In the genomic region with DNA sequence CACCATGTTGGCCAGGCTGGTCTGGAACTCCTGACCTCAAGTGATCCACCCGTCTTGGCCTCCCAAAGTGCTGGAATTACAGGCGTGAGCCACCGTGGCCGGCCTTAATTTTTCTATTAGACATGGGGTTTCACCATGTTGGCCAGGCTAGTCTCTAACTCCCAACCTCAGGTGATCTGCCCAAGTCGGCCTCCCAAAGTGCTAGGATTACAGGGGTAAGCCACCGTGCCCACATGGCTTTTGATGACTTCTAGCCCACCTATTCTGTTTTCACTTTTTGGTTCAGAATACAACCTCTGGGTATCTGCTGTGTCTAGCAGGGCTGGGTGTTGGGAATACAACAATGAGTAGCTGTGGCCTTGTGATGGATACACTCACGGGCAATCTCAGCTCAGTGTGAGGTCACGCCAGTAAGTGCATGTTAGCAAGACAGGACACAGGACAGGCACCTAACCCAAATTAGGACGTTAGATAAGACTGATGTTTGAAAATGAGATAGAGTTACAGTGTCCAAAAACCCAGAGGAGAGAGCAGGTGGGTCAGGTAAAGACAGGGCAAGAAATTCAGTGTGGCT, we compare ENCODE assay signal across 23 cellular contexts. TPM values are rescaled to one million over a fixed set of nuclear protein-coding genes. Genes with fewer than 3 reads are reported as not detected.
DNase-seq lines count a peak whose midpoint lies in the region; ATAC-seq, FAIRE-seq and TF ChIP-seq lines count a peak whose summit lies in the region.
"Had no signal": no experiment of that assay in that cellular context is flagged by ENCODE, and none has a peak within 500 bp of the region (broad histone marks: within the 10 kb centered on the region; RNA-seq: fewer than 3 reads in every experiment).

No MANE protein-coding gene starts in this region.

- no peak for TF ChIP-seq EP300 in GM12878 (IDR thresholded peaks at IDR 0.05; ENCODE audit: borderline replicate concordance in 1 of 2, control insufficient read depth in 1 of 2, low read depth in 2 of 2, low read length in 2 of 2)

- no peak for TF ChIP-seq POLR2A in GM12878 (IDR thresholded peaks at IDR 0.05; ENCODE audit: low read depth, low read length)

- H3K9me3 Mint-ChIP-seq in activated naive CD4-positive, alpha-beta T cell treated with anti-CD3 and anti-CD28 coated beads, Interleukin-2, amount 50 U/mL, for 24 hours, result no peaks in the 10 kb centered on the region
- H3K9me3 Mint-ChIP-seq: IgD-negative memory B cell, immature natural killer cell, nephron, type B pancreatic cell had no signal

- no peaks in the 10 kb centered on the region for H3K27me3 ChIP-seq in GM12878 (replicated peaks in 1 of 2; ENCODE audit: control insufficient read depth in 2 of 2, insufficient read depth in 2 of 2, low read length in 1 of 2)
- H3K27me3 ChIP-seq in right cardiac atrium (ENCODE audit: control insufficient read depth, insufficient read depth), result no peaks in the 10 kb centered on the region
- no peaks in the 10 kb centered on the region for H3K27me3 ChIP-seq in skeletal muscle tissue (ENCODE audit: control insufficient read depth in 3 of 3, insufficient read depth in 3 of 3, low read length in 3 of 3)
- H3K27me3 ChIP-seq: body of pancreas had no signal

- H4K20me1 ChIP-seq in GM12878 (ENCODE audit: control insufficient read depth, insufficient read depth), result no peaks in the 10 kb centered on the region

- peak overlapping the region; percentile 3 for H3K27ac Mint-ChIP-seq in activated naive CD4-positive, alpha-beta T cell treated with anti-CD3 and anti-CD28 coated beads, Interleukin-2, amount 50 U/mL, for 24 hours
- H3K27ac Mint-ChIP-seq: nephron, type B pancreatic cell had no signal

- H3K79me2 ChIP-seq in GM12878 (ENCODE audit: control insufficient read depth, insufficient read depth, low read length), result no peaks in the 10 kb centered on the region
- H3K79me2 ChIP-seq: parathyroid adenoma had no signal

- H3K4me3 ChIP-seq in GM12878 (no peak overlapping the region), right cardiac atrium (ENCODE audit: low read length) (no peak overlapping the region), skeletal muscle tissue (ENCODE audit: low read length in 3 of 3) (peak overlapping the region in 2 of 3 donors; percentile 4 to 35)
- H3K4me3 ChIP-seq: body of pancreas, HAP-1 had no signal

- no peak for DNase-seq in activated naive CD4-positive, alpha-beta T cell treated with Interleukin-2 at 50 U/mL for 16 hours
- DNase-seq in GM12878 (ENCODE audit: low read depth, low spot score) (no peak), right cardiac atrium (no peak), NCI-H2107 treated with DMSO at 0.1 percent for 48 hours (lab: John Stamatoyannopoulos, UW; ENCODE audit: unreplicated experiment) (no peak)
- DNase-seq: 8988T; activated CD4-positive, CD25-positive, alpha-beta regulatory T cell treated with anti-CD3 and anti-CD28 coated beads, Interleukin-2, amount 50 U/mL, for 72 hours; activated gamma-delta T cell; activated T-cell treated with anti-CD3 and anti-CD28 coated beads, Interleukin-2, amount 50 U/mL, for 1 hour; AML-193; effector CD4-positive, alpha-beta T cell; hippocampal formation; immature natural killer cell had no signal

- intact Hi-C loops in GM12878 (cut with micrococcal nuclease; ENCODE audit: unreplicated experiment), result no loop called here
- intact Hi-C loops in right cardiac atrium (cut with DNase I), result no loop called here

- H3K36me3 ChIP-seq in GM12878 (ENCODE audit: control insufficient read depth in 2 of 2, insufficient read depth in 2 of 2, low read length in 1 of 2) (no peaks in the 10 kb centered on the region), skeletal muscle tissue (ENCODE audit: control insufficient read depth in 3 of 3, insufficient read depth in 3 of 3, low read length in 3 of 3) (peaks cover 0 to 2% (median 0%) of the 10 kb centered on the region in 3 donors)
- H3K36me3 ChIP-seq: HAP-1 had no signal

- no peak overlapping the region for H3K4me2 ChIP-seq in GM12878 (ENCODE audit: control insufficient read depth, insufficient read depth)

- H3K4me1 Mint-ChIP-seq in activated naive CD4-positive, alpha-beta T cell treated with anti-CD3 and anti-CD28 coated beads, Interleukin-2, amount 50 U/mL, for 24 hours, result no peaks in the 10 kb centered on the region
- H3K4me1 Mint-ChIP-seq: nephron had no signal

- H3K9ac ChIP-seq in GM12878 (ENCODE audit: control insufficient read depth, insufficient read depth, low read length) (no peak overlapping the region), skeletal muscle tissue (ENCODE audit: low read depth in 1 of 3, low read length in 3 of 3) (peak overlapping the region in 1 of 3 donors; percentile 54)
- H3K9ac ChIP-seq: parathyroid adenoma had no signal

- no peak overlapping the region for H3K4me3 Mint-ChIP-seq in activated naive CD4-positive, alpha-beta T cell treated with anti-CD3 and anti-CD28 coated beads, Interleukin-2, amount 50 U/mL, for 24 hours
- H3K4me3 Mint-ChIP-seq: IgD-negative memory B cell, immature natural killer cell, nephron, type B pancreatic cell had no signal

- no peaks in the 10 kb centered on the region for H3K4me1 ChIP-seq in GM12878 (ENCODE audit: control insufficient read depth, insufficient read depth, low read length)
- H3K4me1 ChIP-seq in right cardiac atrium (ENCODE audit: control insufficient read depth, insufficient read depth, low read length), result peaks cover 14% of the 10 kb centered on the region
- H3K4me1 ChIP-seq in skeletal muscle tissue (ENCODE audit: control insufficient read depth in 3 of 3, insufficient read depth in 3 of 3, low read length in 3 of 3), result peaks cover 10 to 17% (median 14%) of the 10 kb centered on the region in 3 donors
- H3K4me1 ChIP-seq: HAP-1 had no signal

- WGBS in GM12878 (ENCODE audit: insufficient coverage, insufficient replicate concordance, low lambda C conversion rate, missing lambda C conversion rate), result 82% methylated on average over 9 of the region's 9 CpGs
- WGBS in right cardiac atrium, result 83% methylated on average over 9 of the region's 9 CpGs

- ATAC-seq in GM12878 (no peak), right cardiac atrium (peak; percentile 3 to 23), GM19397 (IDR thresholded peaks at IDR 0.05; ENCODE audit: unreplicated experiment) (no peak), GM18868 (IDR thresholded peaks at IDR 0.05; ENCODE audit: unreplicated experiment) (no peak)

- no peaks in the 10 kb centered on the region for H3K27me3 Mint-ChIP-seq in activated naive CD4-positive, alpha-beta T cell treated with anti-CD3 and anti-CD28 coated beads, Interleukin-2, amount 50 U/mL, for 24 hours
- H3K27me3 Mint-ChIP-seq: IgD-negative memory B cell, type B pancreatic cell had no signal

- no peak overlapping the region for H2AFZ ChIP-seq in GM12878 (ENCODE audit: control insufficient read depth, low read depth, low read length)
- H2AFZ ChIP-seq: parathyroid adenoma had no signal

- in situ Hi-C loops in GM12878 (cut with MboI), result no loop called here

- RAD21 ChIA-PET in GM12878 (lab: Charles Lee; ENCODE audit: unreplicated experiment), result no interaction called here

- SMC1A ChIA-PET in GM12878 (lab: Charles Lee; ENCODE audit: uncharacterized antibody, unreplicated experiment), result interaction anchor here (0.7 to 0.8 kb wide), 3 partner anchors 16 to 52 kb away, joined by 3 read pairs; no protein-coding TSS in a partner anchor

- H3K9me3 ChIP-seq in GM12878 (replicated peaks; ENCODE audit: control insufficient read depth, insufficient read depth, low read length) (no peaks in the 10 kb centered on the region), right cardiac atrium (ENCODE audit: control insufficient read depth, low read length) (no peaks in the 10 kb centered on the region), skeletal muscle tissue (ENCODE audit: control insufficient read depth in 3 of 3, low read length in 3 of 3) (peaks cover 0 to 2% (median 0%) of the 10 kb centered on the region in 3 donors)
- H3K9me3 ChIP-seq: body of pancreas, HAP-1 had no signal

- H3K36me3 Mint-ChIP-seq in activated naive CD4-positive, alpha-beta T cell treated with anti-CD3 and anti-CD28 coated beads, Interleukin-2, amount 50 U/mL, for 24 hours, result peaks cover 2% of the 10 kb centered on the region
- H3K36me3 Mint-ChIP-seq: immature natural killer cell, type B pancreatic cell had no signal

- no peak for TF ChIP-seq RAD21 in GM12878 (IDR thresholded peaks at IDR 0.05; ENCODE audit: insufficient read depth, low read depth, low read length)

- CTCF ChIA-PET in GM12878 (lab: Yijun Ruan, JAX), result interaction anchor here (1.8 kb wide), 1 partner anchor 49 kb away, joined by 7 read pairs; no protein-coding TSS in a partner anchor

- no peak for FAIRE-seq in GM12878 (lab: Jason Lieb, UNC)

- POLR2A ChIA-PET in GM12878 (lab: Charles Lee), result interaction anchor here (0.6 to 0.7 kb wide), 2 partner anchors 138 to 379 kb away, joined by 4 to 6 read pairs; no protein-coding TSS in a partner anchor

- no peak for TF ChIP-seq CTCF in GM12878 (IDR thresholded peaks at IDR 0.05 in 2 of 3, conservative IDR thresholded peaks at IDR 0.05 in 1 of 3; ENCODE audit: control insufficient read depth in 2 of 3, extremely low read depth in 1 of 3, insufficient read depth in 1 of 3, low read depth in 3 of 3, low read length in 3 of 3)

- no TSS peak for BruUV-seq in GM12878 (replicated peaks; lab: Mats Ljungman, UMichigan)

- no peak overlapping the region for H3K27ac ChIP-seq in GM12878 (ENCODE audit: control insufficient read depth, insufficient read depth)
- no peak overlapping the region for H3K27ac ChIP-seq in right cardiac atrium (ENCODE audit: low read length)
- H3K27ac ChIP-seq in skeletal muscle tissue (ENCODE audit: low read depth, low read length), result peak overlapping the region; percentile 43
- H3K27ac ChIP-seq: HL-60, parathyroid adenoma had no signal

RNA-seq across cellular contexts. Expression of gene YWHAE, which starts 14.1 kb away (rescaled TPM):
- 188 and 201 TPM in 2 replicates for total RNA-seq in GM12878 (2013; cell fraction: nucleolus; rRNA removed)
- 189 and 192 TPM in 2 replicates for total RNA-seq in GM12878 (2014; rRNA removed)
- 250 and 257 TPM in 2 replicates for total RNA-seq in GM12878 (2014; rRNA removed; fragmentation: Illumina TruSeq; extraction: Trizol)
- 452 and 460 TPM in 2 replicates for total RNA-seq in GM12878 (2021)
- 194 TPM for polyA plus RNA-seq in GM12878 (2011; ENCODE audit: low read depth)
- 651 and 809 TPM in 2 replicates for polyA plus RNA-seq in GM12878 (2011; rRNA removed)
- polyA plus RNA-seq in GM12878 (2011; cell fraction: cytosol; rRNA removed), result 448 and 455 TPM in 2 replicates
- polyA plus RNA-seq in GM12878 (2011; cell fraction: nucleus; rRNA removed), result 177 and 272 TPM in 2 replicates
- polyA plus RNA-seq in GM12878 (2012), result 300 and 352 TPM in 2 replicates
- 487 and 489 TPM in 2 replicates for polyA plus RNA-seq in GM12878 (2014; fragmentation: Illumina TruSeq; extraction: Trizol)
- polyA plus RNA-seq in GM12878 (2014; fragmentation: Nextera tagmentation; extraction: Ambion mirVana), result 100 to 1,000 TPM; 369 to 425 TPM
- polyA plus RNA-seq in GM12878 (2014; rRNA removed), result 427 and 526 TPM in 2 replicates
- 100 to 1,000 TPM; 611 to 616 TPM for polyA plus RNA-seq in GM12878 (2016; fragmentation: Nextera tagmentation; extraction: Ambion mirVana)
- 509 and 565 TPM in 2 replicates for polyA minus RNA-seq in GM12878 (2011; rRNA and poly(A)+ RNA removed)
- 285 and 303 TPM in 2 replicates for polyA minus RNA-seq in GM12878 (2011; cell fraction: cytosol; rRNA and poly(A)+ RNA removed)
- polyA minus RNA-seq in GM12878 (2011; cell fraction: nucleus; rRNA and poly(A)+ RNA removed), result 71.7 and 98.4 TPM in 2 replicates
- total RNA-seq in right cardiac atrium, result 100 to 1,000 TPM; 484 to 570 (median 535) TPM
- 366 TPM for polyA plus RNA-seq in right cardiac atrium
- total RNA-seq in skeletal muscle tissue, result 280 TPM

RNA-seq across cellular contexts. Expression of gene CRK, which starts 41.9 kb away (rescaled TPM):
- total RNA-seq in GM12878 (2013; cell fraction: nucleolus; rRNA removed), result 23.8 and 24.9 TPM in 2 replicates
- total RNA-seq in GM12878 (2014; rRNA removed) (21.2 and 24.0 TPM in 2 replicates), GM12878 (2014; rRNA removed; fragmentation: Illumina TruSeq; extraction: Trizol) (20.6 and 21.3 TPM in 2 replicates), GM12878 (2021) (20.4 and 21.1 TPM in 2 replicates), right cardiac atrium (10 to 100 TPM; 33.9 to 44.8 (median 38.9) TPM), skeletal muscle tissue (42.8 TPM)
- 4.2 TPM for polyA plus RNA-seq in GM12878 (2011; ENCODE audit: low read depth)
- polyA plus RNA-seq in GM12878 (2011; rRNA removed) (23.8 and 26.8 TPM in 2 replicates), GM12878 (2014; fragmentation: Illumina TruSeq; extraction: Trizol) (19.9 and 21.8 TPM in 2 replicates), GM12878 (2014; fragmentation: Nextera tagmentation; extraction: Ambion mirVana) (10 to 100 TPM; 11.1 to 11.3 TPM), GM12878 (2014; rRNA removed) (18.3 and 19.7 TPM in 2 replicates), GM12878 (2016; fragmentation: Nextera tagmentation; extraction: Ambion mirVana) (10 to 100 TPM; 17.7 to 21.7 TPM), right cardiac atrium (21.3 TPM)
- polyA plus RNA-seq in GM12878 (2011; cell fraction: cytosol; rRNA removed), result 14.6 and 15.0 TPM in 2 replicates
- 5.2 and 8.8 TPM in 2 replicates for polyA plus RNA-seq in GM12878 (2011; cell fraction: nucleus; rRNA removed)
- 5.6 and 8.6 TPM in 2 replicates for polyA plus RNA-seq in GM12878 (2012)
- polyA minus RNA-seq in GM12878 (2011; rRNA and poly(A)+ RNA removed), result 22.0 and 30.1 TPM in 2 replicates
- polyA minus RNA-seq in GM12878 (2011; cell fraction: cytosol; rRNA and poly(A)+ RNA removed), result 7.9 and 8.0 TPM in 2 replicates
- polyA minus RNA-seq in GM12878 (2011; cell fraction: nucleus; rRNA and poly(A)+ RNA removed), result 4.1 and 8.1 TPM in 2 replicates

Comparison
In these comparisons a context has a peak if more than half of its experiments do, and no peak if none do; other contexts are left out.
1. ATAC-seq: peak in right cardiac atrium (2 of 2); none in GM12878 (single experiment), GM19397 (single experiment) and GM18868 (single experiment).
2. H3K4me3 ChIP-seq: peak in skeletal muscle tissue (2 of 3); none in GM12878 (single experiment) and right cardiac atrium (single experiment).